In the genomic region with DNA sequence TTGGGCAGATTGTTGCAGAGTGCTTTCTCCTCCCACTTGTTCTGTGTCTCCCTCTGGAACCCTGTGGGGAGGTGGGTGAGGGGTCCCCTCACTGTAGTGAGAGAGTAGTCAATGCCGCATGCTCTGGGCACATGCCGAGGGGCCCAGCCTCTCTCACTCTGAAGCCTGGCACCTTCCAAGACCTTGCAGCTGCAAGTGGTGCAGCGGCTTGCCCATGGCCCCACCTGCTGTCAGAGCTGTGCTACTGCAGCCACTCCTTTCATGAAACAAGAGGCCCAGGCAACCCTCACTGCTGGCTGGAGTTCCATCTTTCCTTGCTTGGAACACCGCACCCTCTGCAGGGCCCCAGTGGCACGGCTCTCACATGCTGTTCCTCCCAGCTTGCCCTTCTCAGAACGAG, we compare ENCODE assay signal across 8 cellular contexts. TPM values are rescaled to one million over a fixed set of nuclear protein-coding genes. Genes with fewer than 3 reads are reported as not detected.
DNase-seq lines count a peak whose midpoint lies in the region; ATAC-seq and TF ChIP-seq lines count a peak whose summit lies in the region.

No MANE protein-coding gene starts in this region.

- no peak overlapping the region for H3K27ac Mint-ChIP-seq in activated T-helper 2 cell treated with anti-CD3 and anti-CD28 coated beads, Interferon-gamma antibody, Interleukin-2, Interleukin-4, amounts not matched to agents 10 μg/mL and 5 μg/mL and 100 μg/mL, durations not matched to agents 14 hours and 24 hours and 36 hours

- H3K36me3 ChIP-seq in OCI-LY7 (ENCODE audit: insufficient read depth, low read length) (no peaks in the 10 kb centered on the region), suprapubic skin (no peaks in the 10 kb centered on the region)

- ATAC-seq in omental fat pad (ENCODE audit: low FRiP score) (peak; percentile 59), GM19324 (IDR thresholded peaks at IDR 0.05; ENCODE audit: low FRiP score, unreplicated experiment) (no peak)

- no peak for TF ChIP-seq EP300 in suprapubic skin (IDR thresholded peaks at IDR 0.05)

- intact Hi-C loops in OCI-LY7 (cut with micrococcal nuclease; ENCODE audit: unreplicated experiment), result no loop called here
- intact Hi-C loops in activated T-helper 2 cell treated with anti-CD3 and anti-CD28 coated beads, Interferon-gamma antibody, Interleukin-2, Interleukin-4, amounts not matched to agents 10 μg/mL and 5 μg/mL and 100 μg/mL, durations not matched to agents 14 hours and 24 hours and 36 hours (cut with micrococcal nuclease), result no loop called here

- no peaks in the 10 kb centered on the region for H3K27me3 Mint-ChIP-seq in activated T-helper 2 cell treated with anti-CD3 and anti-CD28 coated beads, Interferon-gamma antibody, Interleukin-2, Interleukin-4, amounts not matched to agents 10 μg/mL and 5 μg/mL and 100 μg/mL, durations not matched to agents 14 hours and 24 hours and 36 hours (ENCODE audit: low read depth)

- H3K9me2 ChIP-seq in OCI-LY7 (ENCODE audit: insufficient read depth, low read length), result no peaks in the 10 kb centered on the region

- H3K4me1 ChIP-seq in OCI-LY7 (ENCODE audit: insufficient read depth, low read length, poor library complexity, severe bottlenecking), result no peaks in the 10 kb centered on the region
- H3K4me1 ChIP-seq in suprapubic skin, result peaks cover 6% of the 10 kb centered on the region

- peaks cover 4% of the 10 kb centered on the region for H3K27me3 ChIP-seq in suprapubic skin

- H2AFZ ChIP-seq in OCI-LY7 (ENCODE audit: low read length), result no peak overlapping the region

- CTCF ChIA-PET in GM10248 (lab: Yijun Ruan, JAX), result no interaction called here
- CTCF ChIA-PET in OCI-LY7 (lab: Charles Lee; ENCODE audit: unreplicated experiment), result no interaction called here

- 7% methylated on average over 3 of the region's 6 CpGs for WGBS in suprapubic skin

- no peaks in the 10 kb centered on the region for H3K79me2 ChIP-seq in OCI-LY7 (ENCODE audit: insufficient read depth, low read depth, low read length)

- no peaks in the 10 kb centered on the region for H4K20me1 ChIP-seq in OCI-LY7 (ENCODE audit: insufficient read depth, low read length)

- no peaks in the 10 kb centered on the region for H3K4me1 Mint-ChIP-seq in activated T-helper 2 cell treated with anti-CD3 and anti-CD28 coated beads, Interferon-gamma antibody, Interleukin-2, Interleukin-4, amounts not matched to agents 10 μg/mL and 5 μg/mL and 100 μg/mL, durations not matched to agents 14 hours and 24 hours and 36 hours (ENCODE audit: low read depth)

- BruUV-seq in OCI-LY7 (replicated peaks; lab: Mats Ljungman, UMichigan), result no TSS peak

- DNase-seq in GM10248 (ENCODE audit: extremely low spot score) (no peak), OCI-LY7 (ENCODE audit: low spot score) (no peak), foreskin fibroblast (peak; percentile 71 to 84), omental fat pad (ENCODE audit: low spot score) (no peak), suprapubic skin (ENCODE audit: low spot score in 2 of 2) (no peak), DMS153 treated with DMSO at 0.1 percent for 48 hours (lab: John Stamatoyannopoulos, UW; ENCODE audit: unreplicated experiment) (no peak)
- peak; percentile 32 for DNase-seq in activated T-helper 2 cell treated with anti-CD3 and anti-CD28 coated beads, Interferon-gamma antibody, Interleukin-2, Interleukin-4, amounts not matched to agents 10 μg/mL and 5 μg/mL and 100 μg/mL, durations not matched to agents 14 hours and 24 hours and 36 hours (ENCODE audit: low spot score)

- no peak overlapping the region for H3K4me3 Mint-ChIP-seq in activated T-helper 2 cell treated with anti-CD3 and anti-CD28 coated beads, Interferon-gamma antibody, Interleukin-2, Interleukin-4, amounts not matched to agents 10 μg/mL and 5 μg/mL and 100 μg/mL, durations not matched to agents 14 hours and 24 hours and 36 hours (ENCODE audit: low read depth)

- peaks cover 4% of the 10 kb centered on the region for H3K9me3 Mint-ChIP-seq in activated T-helper 2 cell treated with anti-CD3 and anti-CD28 coated beads, Interferon-gamma antibody, Interleukin-2, Interleukin-4, amounts not matched to agents 10 μg/mL and 5 μg/mL and 100 μg/mL, durations not matched to agents 14 hours and 24 hours and 36 hours

- no peak overlapping the region for H3K4me2 ChIP-seq in OCI-LY7 (ENCODE audit: low read length)

- TF ChIP-seq CTCF in GM10248 (IDR thresholded peaks at IDR 0.05; ENCODE audit: control extremely low read depth, extremely low read depth, low read depth, missing control alignments) (peak; percentile 6), OCI-LY7 (conservative IDR thresholded peaks at IDR 0.05; ENCODE audit: low read length) (peak; percentile 47), foreskin fibroblast (IDR thresholded peaks at IDR 0.05; ENCODE audit: low read depth, low read length) (peak; percentile 98), omental fat pad (IDR thresholded peaks at IDR 0.05) (peak in 1 of 3 donors; percentile 53), suprapubic skin (IDR thresholded peaks at IDR 0.05) (peak; percentile 65 to 93)

- TF ChIP-seq POLR2A in suprapubic skin (IDR thresholded peaks at IDR 0.05), result no peak

- H3K27ac ChIP-seq in OCI-LY7 (ENCODE audit: low read depth, low read length, poor library complexity, severe bottlenecking), result no peak overlapping the region
- H3K27ac ChIP-seq in suprapubic skin, result no peak overlapping the region

- POLR2A ChIA-PET in GM10248 (lab: Yijun Ruan, JAX) (no interaction called here), OCI-LY7 (lab: Charles Lee) (no interaction called here)

- no peaks in the 10 kb centered on the region for H3K36me3 Mint-ChIP-seq in activated T-helper 2 cell treated with anti-CD3 and anti-CD28 coated beads, Interferon-gamma antibody, Interleukin-2, Interleukin-4, amounts not matched to agents 10 μg/mL and 5 μg/mL and 100 μg/mL, durations not matched to agents 14 hours and 24 hours and 36 hours (ENCODE audit: low read depth)

- H3K9me3 ChIP-seq in OCI-LY7 (ENCODE audit: low read length), result peaks cover 13% of the 10 kb centered on the region; the same call in 1 of the 2 replicates
- no peaks in the 10 kb centered on the region for H3K9me3 ChIP-seq in suprapubic skin

- H3K4me3 ChIP-seq in OCI-LY7 (ENCODE audit: low read depth, low read length, poor library complexity, severe bottlenecking), result no peak overlapping the region
- H3K4me3 ChIP-seq in foreskin fibroblast (ENCODE audit: low read depth in 1 of 2, low read length in 2 of 2), result no peak overlapping the region
- H3K4me3 ChIP-seq in suprapubic skin, result no peak overlapping the region

RNA-seq across cellular contexts. Expression of a gene that starts 58.4 kb away (rescaled TPM):
- not detected in 2 replicates for total RNA-seq in OCI-LY7 (2014; rRNA removed; shearing (Covaris generic))
- total RNA-seq in OCI-LY7 (2022) (not detected in 2 replicates), omental fat pad (1,000 to 10,000 TPM in 1 of 4 donors, 100 to 1,000 TPM in 3; 410 to 1,024 (median 521) TPM), suprapubic skin (100 to 1,000 TPM; 105 to 123 (median 109) TPM)
- total RNA-seq in activated T-helper 2 cell treated with anti-CD3 and anti-CD28 coated beads, Interferon-gamma antibody, Interleukin-2, Interleukin-4, amounts not matched to agents 10 μg/mL and 5 μg/mL and 100 μg/mL, durations not matched to agents 14 hours and 24 hours and 36 hours, result 0.23 and 0.37 TPM in 2 replicates

Comparison
In these comparisons a context has a peak if more than half of its experiments do, and no peak if none do; other contexts are left out.
1. DNase-seq: peak in activated T-helper 2 cell treated with anti-CD3 and anti-CD28 coated beads, Interferon-gamma antibody, Interleukin-2, Interleukin-4, amounts not matched to agents 10 μg/mL and 5 μg/mL and 100 μg/mL, durations not matched to agents 14 hours and 24 hours and 36 hours (single experiment) and foreskin fibroblast (2 of 2); none in GM10248 (single experiment), OCI-LY7 (single experiment), omental fat pad (single experiment), suprapubic skin (0 of 2) and DMS153 treated with DMSO at 0.1 percent for 48 hours (single experiment).
2. RNA of a gene that starts 58.4 kb away (total RNA-seq): 410 to 1,024 TPM in omental fat pad and 105 to 123 TPM in suprapubic skin; 0.23 to 0.37 TPM in activated T-helper 2 cell treated with anti-CD3 and anti-CD28 coated beads, Interferon-gamma antibody, Interleukin-2, Interleukin-4, amounts not matched to agents 10 μg/mL and 5 μg/mL and 100 μg/mL, durations not matched to agents 14 hours and 24 hours and 36 hours and not detected in OCI-LY7; every median in the first group is over 10 times any median in the second.